10 cellular contexts compared by ENCODE assay signal in the genomic region with DNA sequence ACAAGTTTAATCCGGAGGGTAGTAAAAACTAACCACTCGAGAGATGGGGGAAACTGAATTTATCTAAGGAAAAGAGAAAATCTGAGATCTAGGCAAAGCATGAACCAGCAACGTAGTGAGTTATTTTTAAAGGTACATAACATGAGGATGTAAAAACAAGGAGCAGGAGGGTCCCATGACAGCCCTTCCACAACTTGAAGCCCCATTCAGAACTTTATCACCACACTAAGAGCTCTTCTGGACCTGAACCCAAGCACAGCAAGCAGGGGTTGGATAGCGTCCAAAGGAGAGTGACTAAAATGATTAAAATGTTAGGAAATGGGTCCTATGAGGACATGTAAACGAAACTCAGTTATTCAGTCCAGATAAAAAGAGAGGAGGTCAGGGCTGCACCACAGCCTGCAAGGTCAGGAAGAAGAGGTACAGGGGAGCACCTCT. TPM values are rescaled to one million over a fixed set of nuclear protein-coding genes. Genes with fewer than 3 reads are reported as not detected.
DNase-seq lines count a peak whose midpoint lies in the region; ATAC-seq, FAIRE-seq and TF ChIP-seq lines count a peak whose summit lies in the region.
"Had no signal": no experiment of that assay in that cellular context is flagged by ENCODE, and none has a peak within 500 bp of the region (broad histone marks: within the 10 kb centered on the region; RNA-seq: fewer than 3 reads in every experiment).

No MANE protein-coding gene starts in this region.

- ATAC-seq in Right ventricle myocardium superior (ENCODE audit: poor library complexity) (peak; percentile 78), GM19324 (IDR thresholded peaks at IDR 0.05; ENCODE audit: low FRiP score, unreplicated experiment) (no peak), HG03175 (IDR thresholded peaks at IDR 0.05; ENCODE audit: unreplicated experiment) (no peak)

- in situ Hi-C loops in GM23248 (cut with MboI), result no loop called here

- no peak overlapping the region for H2AFZ ChIP-seq in GM23248

- H3K4me2 ChIP-seq in GM23248 (ENCODE audit: unreplicated experiment), result peak overlapping the region; percentile 87

- no peaks in the 10 kb centered on the region for H3K27me3 ChIP-seq in GM23248 (replicated peaks; ENCODE audit: insufficient read depth)
- H3K27me3 ChIP-seq in small intestine (ENCODE audit: control insufficient read depth in 2 of 2, insufficient read depth in 2 of 2, low read length in 2 of 2), result no peaks in the 10 kb centered on the region

- H3K27ac ChIP-seq in GM23248 (peak overlapping the region; percentile 70), VCaP (peak overlapping the region; percentile 58), small intestine (ENCODE audit: low read depth in 1 of 2, low read length in 1 of 2) (no peak overlapping the region)

- no peak for FAIRE-seq in small intestine (lab: Jason Lieb, UNC)

- H3F3A ChIP-seq in GM23248 (ENCODE audit: insufficient read depth), result peaks cover 79% of the 10 kb centered on the region

- H3K9me3 ChIP-seq in GM23248 (ENCODE audit: low read depth) (no peaks in the 10 kb centered on the region), small intestine (ENCODE audit: control insufficient read depth, low read depth) (no peaks in the 10 kb centered on the region)

- DNase-seq in GM23248 (peak; percentile 85), Right ventricle myocardium superior (no peak), small intestine (peak; percentile 20), amygdala (lab: John Stamatoyannopoulos, UW) (no peak), activated gamma-delta T cell treated with Interleukin-2 at 50 U/mL for 16 hours (no peak)
- DNase-seq: activated gamma-delta T cell, NCI-H510A had no signal

- WGBS in GM23248 (ENCODE audit: low coverage in 1 of 2, low lambda C conversion rate in 2 of 2, missing lambda C conversion rate in 2 of 2), 2 experiments, result 34 to 36% methylated on average over 5 of the region's 5 CpGs
- 21 to 32% (median 29%) methylated on average over 5 of the region's 5 CpGs for WGBS in small intestine, 3 donors

- H3K36me3 ChIP-seq in GM23248 (ENCODE audit: low read depth), result no peaks in the 10 kb centered on the region
- H3K36me3 ChIP-seq in small intestine (ENCODE audit: control insufficient read depth in 2 of 2, insufficient read depth in 2 of 2, low read length in 2 of 2), result no peaks in the 10 kb centered on the region

- H3K9me2 ChIP-seq in GM23248 (ENCODE audit: insufficient read depth), result no peaks in the 10 kb centered on the region

- peaks cover 50% of the 10 kb centered on the region; the same call in 1 of the 2 replicates for H4K20me1 ChIP-seq in GM23248 (ENCODE audit: insufficient read depth)

- H3K79me2 ChIP-seq in GM23248 (ENCODE audit: insufficient read depth), result peaks cover 99% of the 10 kb centered on the region

- peak overlapping the region; percentile 53 for H3K4me3 ChIP-seq in GM23248
- H3K4me3 ChIP-seq in small intestine (ENCODE audit: low read depth in 1 of 2, low read length in 2 of 2), result no peak overlapping the region

- no peak for TF ChIP-seq CTCF in VCaP (conservative IDR thresholded peaks at IDR 0.05)

- H3K9ac ChIP-seq in GM23248, result peak overlapping the region; percentile 42

- H3K4me1 ChIP-seq in GM23248 (ENCODE audit: insufficient read depth) (peaks cover 94% of the 10 kb centered on the region), small intestine (ENCODE audit: control insufficient read depth in 2 of 2, insufficient read depth in 1 of 2, low read depth in 1 of 2, low read length in 1 of 2) (peaks cover 11 to 33% of the 10 kb centered on the region in 2 donors)

- intact Hi-C loops in Right ventricle myocardium superior (cut with DNase I), result no loop called here

RNA-seq across cellular contexts. Expression of a gene that starts 16.2 kb away (rescaled TPM):
- total RNA-seq in GM23248 (2014; rRNA removed; shearing (Covaris generic)), result 24.9 and 28.3 TPM in 2 replicates
- 53.8 and 55.5 TPM in 2 replicates for polyA plus RNA-seq in GM23248 (2016; fragmentation: Nextera tagmentation; extraction: Ambion mirVana)
- total RNA-seq in Right ventricle myocardium superior, result 8.3 TPM
- polyA plus RNA-seq in small intestine, result 10 to 100 TPM; 10.7 to 12.2 (median 10.8) TPM

Comparison
In these comparisons a context has a peak if more than half of its experiments do, and no peak if none do; other contexts are left out.
1. DNase-seq: peak in GM23248 (single experiment) and small intestine (single experiment); none in Right ventricle myocardium superior (single experiment), amygdala (0 of 56) and activated gamma-delta T cell treated with Interleukin-2 at 50 U/mL for 16 hours (single experiment).
2. H3K27ac ChIP-seq: peak in GM23248 (single experiment) and VCaP (single experiment); none in small intestine (0 of 2).